8 cellular contexts compared by ENCODE assay signal in genomic region chr17:81253358-81254131, GRCh38. TPM values are rescaled to one million over a fixed set of nuclear protein-coding genes. Genes with fewer than 3 reads are reported as not detected.
DNase-seq lines count a peak whose midpoint lies in the region; ATAC-seq and TF ChIP-seq lines count a peak whose summit lies in the region.

No MANE protein-coding gene starts in this region.

- H3K27me3 ChIP-seq in neuronal stem cell (ENCODE audit: control insufficient read depth in 3 of 3, insufficient read depth in 3 of 3, low read depth in 1 of 3, low read length in 3 of 3) (no peaks in the 10 kb centered on the region), tibial nerve (no peaks in the 10 kb centered on the region)

- no peak overlapping the region for H3K4me2 ChIP-seq in neuronal stem cell (ENCODE audit: insufficient read depth, low read length, poor library complexity, severe bottlenecking)

- H3K23ac ChIP-seq in neuronal stem cell (ENCODE audit: low read depth, low read length, poor library complexity), result peak overlapping the region; percentile 92

- peaks cover 12% of the 10 kb centered on the region for H3K79me1 ChIP-seq in neuronal stem cell (ENCODE audit: low read depth, low read length)

- H3K27ac ChIP-seq in neuronal stem cell (replicated peaks; ENCODE audit: low read length) (no peak overlapping the region), tibial nerve (no peak overlapping the region)

- no peak overlapping the region for H3K18ac ChIP-seq in neuronal stem cell (ENCODE audit: low read length)

- peaks cover 2 to 21% of the 10 kb centered on the region in 2 donors for H3K4me1 ChIP-seq in neuronal stem cell (ENCODE audit: control insufficient read depth in 2 of 2, insufficient read depth in 1 of 2, low read depth in 1 of 2, low read length in 2 of 2)
- H3K4me1 ChIP-seq in tibial nerve, result peaks cover 0 to 25% (median 12%) of the 10 kb centered on the region in 4 donors

- TF ChIP-seq EP300 in tibial nerve (IDR thresholded peaks at IDR 0.05), result no peak

- H2BK15ac ChIP-seq in neuronal stem cell (ENCODE audit: low read length), result no peak overlapping the region

- DNase-seq in NCI-H2081 (lab: John Stamatoyannopoulos, UW) (peak; percentile 22 to 62), NCI-H2081 treated with DMSO at 0.1 percent for 48 hours (lab: John Stamatoyannopoulos, UW) (no peak), NCI-H82 (lab: John Stamatoyannopoulos, UW) (peak; percentile 72), activated T-cell treated with anti-CD3 and anti-CD28 coated beads for 1 hour (ENCODE audit: low read depth) (peak; percentile 49), erythroblast (lab: John Stamatoyannopoulos, UW) (peak; percentile 40 to 75), neuronal stem cell (ENCODE audit: low spot score) (no peak), tibial nerve (ENCODE audit: low spot score in 2 of 2) (peak in 1 of 2 donors; percentile 66)

- peak; percentile 78 to 95 (median 86) for TF ChIP-seq CTCF in tibial nerve (IDR thresholded peaks at IDR 0.05)

- H2AK5ac ChIP-seq in neuronal stem cell (ENCODE audit: low read depth, low read length), result no peak overlapping the region

- no peak overlapping the region for H2BK120ac ChIP-seq in neuronal stem cell (ENCODE audit: low read depth, low read length)

- H3K4ac ChIP-seq in neuronal stem cell (ENCODE audit: low read length), result no peak overlapping the region

- H2BK12ac ChIP-seq in neuronal stem cell (ENCODE audit: low read length), result no peak overlapping the region

- no peaks in the 10 kb centered on the region for H3K9me3 ChIP-seq in neuronal stem cell (replicated peaks in 1 of 2; ENCODE audit: control insufficient read depth in 2 of 2, insufficient read depth in 1 of 2, low read depth in 1 of 2, low read length in 2 of 2)
- H3K9me3 ChIP-seq in tibial nerve, result no peaks in the 10 kb centered on the region

- no peak overlapping the region for H3K14ac ChIP-seq in neuronal stem cell (ENCODE audit: low read length)

- H2AFZ ChIP-seq in neuronal stem cell (ENCODE audit: low read length), result no peak overlapping the region

- H3K4me3 ChIP-seq in neuronal stem cell (ENCODE audit: low read length in 2 of 2) (peak overlapping the region in 1 of 2 donors; percentile 49), tibial nerve (no peak overlapping the region)

- ATAC-seq in HG03571 (IDR thresholded peaks at IDR 0.05; ENCODE audit: unreplicated experiment), result no peak

- WGBS in neuronal stem cell (ENCODE audit: extremely low coverage in 2 of 2, insufficient read length in 2 of 2, insufficient replicate concordance in 1 of 2), 2 donors, result 100% methylated on average over 4 to 10 of the region's 19 CpGs
- 60 to 61% methylated on average over 19 of the region's 19 CpGs for WGBS in tibial nerve, 2 donors

- H2BK5ac ChIP-seq in neuronal stem cell (ENCODE audit: low read length), result no peak overlapping the region

- peak overlapping the region; percentile 2 for H3K9ac ChIP-seq in neuronal stem cell (ENCODE audit: low read depth, low read length, poor library complexity)

- H3K36me3 ChIP-seq in neuronal stem cell (replicated peaks in 1 of 2; ENCODE audit: control insufficient read depth in 2 of 2, insufficient read depth in 2 of 2, low read length in 2 of 2), result peaks cover 4 to 19% of the 10 kb centered on the region in 2 donors
- peaks cover 0 to 57% (median 8%) of the 10 kb centered on the region in 3 donors for H3K36me3 ChIP-seq in tibial nerve

- TF ChIP-seq POLR2A in erythroblast (IDR thresholded peaks at IDR 0.05; ENCODE audit: low read length) (no peak), tibial nerve (IDR thresholded peaks at IDR 0.05) (no peak)

- no peak overlapping the region for H4K91ac ChIP-seq in neuronal stem cell (ENCODE audit: low read depth, low read length, poor library complexity)

- peak overlapping the region; percentile 7 for H4K8ac ChIP-seq in neuronal stem cell (ENCODE audit: low read depth, low read length)

RNA-seq across cellular contexts. Expression of gene NDUFAF8, which starts 14.4 kb away (rescaled TPM):
- 79.2 TPM for polyA plus RNA-seq in neuronal stem cell (2013, experiment 1 of 2)
- polyA plus RNA-seq in neuronal stem cell (2013, experiment 2 of 2), result 73.1 TPM
- total RNA-seq in tibial nerve, result 10 to 100 TPM; 27.8 to 73.0 (median 61.1) TPM

RNA-seq across cellular contexts. Expression of gene TEPSIN, which starts 14.7 kb away (rescaled TPM):
- 14.7 TPM for polyA plus RNA-seq in neuronal stem cell (2013, experiment 1 of 2)
- polyA plus RNA-seq in neuronal stem cell (2013, experiment 2 of 2), result 14.2 TPM
- total RNA-seq in tibial nerve, result 100 to 1,000 TPM in 1 of 4 donors, 10 to 100 TPM in 3; 41.5 to 102 (median 73.9) TPM

RNA-seq across cellular contexts. Expression of gene CEP131, which starts 30.8 kb away (rescaled TPM):
- 14.7 TPM for polyA plus RNA-seq in neuronal stem cell (2013, experiment 1 of 2)
- polyA plus RNA-seq in neuronal stem cell (2013, experiment 2 of 2), result 14.1 TPM
- total RNA-seq in tibial nerve, result 10 to 100 TPM in 3 of 4 donors, 1 to 10 TPM in 1; 9.2 to 35.0 (median 20.9) TPM

RNA-seq across cellular contexts. Expression of gene SLC38A10, which starts 41.6 kb away (rescaled TPM):
- 7.2 TPM for polyA plus RNA-seq in neuronal stem cell (2013, experiment 1 of 2)
- polyA plus RNA-seq in neuronal stem cell (2013, experiment 2 of 2), result 7.3 TPM
- total RNA-seq in tibial nerve, result 100 to 1,000 TPM in 2 of 4 donors, 10 to 100 TPM in 2; 80.0 to 149 (median 123) TPM

Comparison
In these comparisons a context has a peak if more than half of its experiments do, and no peak if none do; other contexts are left out.
1. DNase-seq: peak in NCI-H2081 (2 of 2), NCI-H82 (single experiment), activated T-cell treated with anti-CD3 and anti-CD28 coated beads for 1 hour (single experiment) and erythroblast (2 of 2); none in NCI-H2081 treated with DMSO at 0.1 percent for 48 hours (single experiment) and neuronal stem cell (single experiment).